19 cellular contexts compared by ENCODE assay signal in the genomic region with DNA sequence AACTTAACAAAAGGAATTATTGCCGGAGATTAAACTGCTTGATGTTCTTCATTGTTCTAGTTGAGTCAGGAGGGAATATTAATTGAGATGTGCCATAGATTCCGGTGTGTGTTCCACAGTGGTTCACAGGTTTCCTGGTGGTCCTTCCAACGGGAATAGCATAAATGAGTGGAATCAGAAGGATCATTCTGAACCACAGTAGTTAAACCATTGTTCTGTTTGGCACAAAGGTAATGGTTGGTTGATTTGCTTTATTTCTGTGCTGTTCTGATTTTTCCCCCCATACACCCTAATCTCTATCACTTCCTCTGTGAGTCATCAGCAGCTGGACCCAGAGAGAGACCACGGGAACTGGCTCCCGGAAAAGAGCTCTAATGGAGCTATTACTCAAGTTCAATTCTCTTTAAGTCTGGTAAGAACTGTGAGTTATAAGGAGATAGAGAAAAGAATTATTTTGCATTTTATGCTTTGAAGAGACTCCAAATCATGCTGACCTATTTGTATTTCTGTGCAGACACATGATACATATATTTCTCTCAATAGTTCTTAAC.
DNase-seq lines count a peak whose midpoint lies in the region; ATAC-seq, FAIRE-seq and TF ChIP-seq lines count a peak whose summit lies in the region.
"Had no signal": no experiment of that assay in that cellular context is flagged by ENCODE, and none has a peak within 500 bp of the region (broad histone marks: within the 10 kb centered on the region; RNA-seq: fewer than 3 reads in every experiment).

No MANE protein-coding gene starts in this region.

- H3K4me3 ChIP-seq in fibroblast of lung (replicated peaks in 1 of 4; ENCODE audit: control extremely low read depth in 1 of 4, insufficient read depth in 1 of 4, low read depth in 3 of 4, low read length in 4 of 4), result no peak overlapping the region
- H3K4me3 ChIP-seq in osteoblast (ENCODE audit: insufficient read depth, low read length), result no peak overlapping the region
- no peak overlapping the region for H3K4me3 ChIP-seq in small intestine (ENCODE audit: low read depth in 1 of 2, low read length in 2 of 2)
- H3K4me3 ChIP-seq: SJSA1, upper lobe of left lung had no signal

- no peaks in the 10 kb centered on the region for H4K20me1 ChIP-seq in fibroblast of lung (ENCODE audit: control insufficient read depth, extremely low read depth, insufficient read depth, low read length)
- H4K20me1 ChIP-seq in osteoblast (ENCODE audit: insufficient read depth, low read length), result no peaks in the 10 kb centered on the region

- TF ChIP-seq CTCF in fibroblast of lung (conservative IDR thresholded peaks at IDR 0.05 in 1 of 2, IDR thresholded peaks at IDR 0.05 in 1 of 2; ENCODE audit: low read depth in 1 of 2, low read length in 2 of 2), result no peak
- no peak for TF ChIP-seq CTCF in osteoblast (IDR thresholded peaks at IDR 0.05; ENCODE audit: extremely low read depth, low read depth, low read length)

- H3K27me3 ChIP-seq in fibroblast of lung (ENCODE audit: control insufficient read depth, insufficient read depth, low read length) (no peaks in the 10 kb centered on the region), osteoblast (ENCODE audit: insufficient read depth, low read length) (no peaks in the 10 kb centered on the region), small intestine (ENCODE audit: control insufficient read depth in 2 of 2, insufficient read depth in 2 of 2, low read length in 2 of 2) (no peaks in the 10 kb centered on the region)
- H3K27me3 ChIP-seq: SJSA1, upper lobe of left lung had no signal

- 53 to 63% (median 61%) methylated on average over 5 of the region's 5 CpGs for WGBS in small intestine, 3 donors

- H2AFZ ChIP-seq in fibroblast of lung (ENCODE audit: low read length), result peak overlapping the region; percentile 20
- peak overlapping the region; percentile 27 for H2AFZ ChIP-seq in osteoblast (ENCODE audit: low read length)

- H3K9me3 ChIP-seq in fibroblast of lung (ENCODE audit: control insufficient read depth, insufficient read depth, low read depth, low read length), result no peaks in the 10 kb centered on the region
- H3K9me3 ChIP-seq in osteoblast (ENCODE audit: low read depth, low read length), result no peaks in the 10 kb centered on the region
- H3K9me3 ChIP-seq in small intestine (ENCODE audit: control insufficient read depth, low read depth), result no peaks in the 10 kb centered on the region
- H3K9me3 ChIP-seq: SJSA1, upper lobe of left lung had no signal

- H3K4me2 ChIP-seq in fibroblast of lung (ENCODE audit: extremely low read depth, insufficient read depth, low read length) (no peak overlapping the region), osteoblast (ENCODE audit: insufficient read depth, low read length) (no peak overlapping the region)

- H3K4me1 ChIP-seq in fibroblast of lung (ENCODE audit: control insufficient read depth, extremely low read depth, insufficient read depth, low read length) (no peaks in the 10 kb centered on the region), osteoblast (ENCODE audit: insufficient read depth, low read length) (no peaks in the 10 kb centered on the region), small intestine (ENCODE audit: control insufficient read depth in 2 of 2, insufficient read depth in 1 of 2, low read depth in 1 of 2, low read length in 1 of 2) (no peaks in the 10 kb centered on the region)
- H3K4me1 ChIP-seq: SJSA1, upper lobe of left lung had no signal

- no peak overlapping the region for H3K27ac ChIP-seq in fibroblast of lung (ENCODE audit: insufficient read depth, low read length)
- H3K27ac ChIP-seq in osteoblast (ENCODE audit: low read depth, low read length), result no peak overlapping the region
- no peak overlapping the region for H3K27ac ChIP-seq in small intestine (ENCODE audit: low read depth in 1 of 2, low read length in 1 of 2)
- H3K27ac ChIP-seq: SJSA1, upper lobe of left lung had no signal

- DNase-seq in HT1080 (ENCODE audit: low read depth), result peak; percentile 77
- DNase-seq in RPMI7951 (ENCODE audit: low read depth), result peak; percentile 70
- DNase-seq in fibroblast of lung (ENCODE audit: low read depth in 2 of 2), result peak; percentile 42 to 72
- DNase-seq in osteoblast (ENCODE audit: insufficient read length, low spot score, missing footprints), result no peak
- DNase-seq in COLO668 (lab: John Stamatoyannopoulos, UW; ENCODE audit: unreplicated experiment), result no peak
- no peak for DNase-seq in small intestine
- DNase-seq in ecto neural progenitor cell (ENCODE audit: low spot score), result no peak
- DNase-seq in sciatic nerve (ENCODE audit: low spot score), result no peak
- DNase-seq: activated CD4-positive, alpha-beta T cell treated with anti-CD3 and anti-CD28 coated beads, Interleukin-2, amount 10 ng/mL, durations not matched to agents 24 days and 14 days; central memory CD4-positive, alpha-beta T cell; effector memory CD8-positive, alpha-beta T cell; KBM-7; left ventricle myocardium superior; NCI-H1436; stimulated activated naive CD8-positive, alpha-beta T cell treated with anti-CD3 and anti-CD28 coated beads, Interleukin-15, Interleukin-2, amounts not matched to agents 100 U/mL and 50 U/mL, for 24 hours; T1000; upper lobe of left lung had no signal

- intact Hi-C loops in sciatic nerve (cut with DNase I), result no loop called here

- H3K79me2 ChIP-seq in fibroblast of lung (ENCODE audit: control insufficient read depth, insufficient read depth, low read length), result no peaks in the 10 kb centered on the region
- H3K79me2 ChIP-seq in osteoblast (ENCODE audit: insufficient read depth, low read length), result no peaks in the 10 kb centered on the region

- no peak for ATAC-seq in sciatic nerve
- ATAC-seq: effector memory CD8-positive, alpha-beta T cell; left ventricle myocardium superior; stimulated activated naive CD8-positive, alpha-beta T cell treated with anti-CD3 and anti-CD28 coated beads, Interleukin-15, Interleukin-2, amounts not matched to agents 100 U/mL and 50 U/mL, for 24 hours had no signal

- H3K9ac ChIP-seq in fibroblast of lung (ENCODE audit: insufficient read depth, low read length), result no peak overlapping the region

- H3K36me3 ChIP-seq in fibroblast of lung (ENCODE audit: control insufficient read depth, insufficient read depth, low read length) (no peaks in the 10 kb centered on the region), osteoblast (ENCODE audit: insufficient read depth, low read length) (no peaks in the 10 kb centered on the region), small intestine (ENCODE audit: control insufficient read depth in 2 of 2, insufficient read depth in 2 of 2, low read length in 2 of 2) (no peaks in the 10 kb centered on the region)
- H3K36me3 ChIP-seq: SJSA1, upper lobe of left lung had no signal

- FAIRE-seq in small intestine (lab: Jason Lieb, UNC), result no peak
- FAIRE-seq: frontal cortex had no signal

Comparison
In these comparisons a context has a peak if more than half of its experiments do, and no peak if none do; other contexts are left out.
1. DNase-seq: peak in HT1080 (single experiment), RPMI7951 (single experiment) and fibroblast of lung (2 of 2); none in osteoblast (single experiment), COLO668 (single experiment), small intestine (single experiment), ecto neural progenitor cell (single experiment) and sciatic nerve (single experiment).